Comparison of ENCODE assay signal across 8 cellular contexts in genomic region chr17:75978938-75979704, GRCh38. TPM values are rescaled to one million over a fixed set of nuclear protein-coding genes. Genes with fewer than 3 reads are reported as not detected.
A peak's percentile ranks its signal among the peaks of the same experiment; 100 is the strongest.
DNase-seq lines count a peak whose midpoint lies in the region; ATAC-seq and TF ChIP-seq lines count a peak whose summit lies in the region.

ACOX1 (minus strand) TSS chr17:75979166; CDS start chr17:75979073, 93 bp downstream.
A gene with protein sequence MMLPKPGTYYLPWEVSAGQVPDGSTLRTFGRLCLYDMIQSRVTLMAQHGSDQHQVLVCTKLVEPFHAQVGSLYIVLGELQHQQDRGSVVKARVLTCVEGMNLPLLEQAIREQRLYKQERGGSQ (plus strand): TSS chr17:75979240. CDS start chr17:75986193, 6,953 bp downstream.

- H3K4me3 ChIP-seq in GM12864 (ENCODE audit: low read depth, low read length) (peak within 1 kb of the TSS; percentile 93), SU-DHL-6 (ENCODE audit: insufficient read depth, low read length, poor library complexity, severe bottlenecking) (peak within 1 kb of the TSS; percentile 100), ovary (peak within 1 kb of the TSS; percentile 74), thyroid gland (replicated peaks in 1 of 3) (peak within 1 kb of the TSS; percentile 78 to 81 (median 80))

- peak within 1 kb of the TSS; percentile 98 for H3K4me3 Mint-ChIP-seq in activated naive CD8-positive, alpha-beta T cell treated with anti-CD3 and anti-CD28 coated beads, Interleukin-2, amount 10 ng/mL, durations not matched to agents 7 days and 5 days

- H3K4me1 Mint-ChIP-seq in activated naive CD8-positive, alpha-beta T cell treated with anti-CD3 and anti-CD28 coated beads, Interleukin-2, amount 10 ng/mL, durations not matched to agents 7 days and 5 days = peaks cover 33% of the 10 kb centered on the region

- ATAC-seq in HG02642 (IDR thresholded peaks at IDR 0.05; ENCODE audit: poor library complexity, unreplicated experiment) = peak; percentile 94
- ATAC-seq in activated naive CD8-positive, alpha-beta T cell treated with anti-CD3 and anti-CD28 coated beads, Interleukin-2, amount 10 ng/mL, durations not matched to agents 7 days and 5 days (ENCODE audit: low read depth) = peak; percentile 97

- no peaks in the 10 kb centered on the region for H3K27me3 Mint-ChIP-seq in activated naive CD8-positive, alpha-beta T cell treated with anti-CD3 and anti-CD28 coated beads, Interleukin-2, amount 10 ng/mL, durations not matched to agents 7 days and 5 days

- H3F3A ChIP-seq in SU-DHL-6 (ENCODE audit: insufficient read depth) = 0 out of 2 replicates have a peak, but pooled peaks cover 12% of the 10 kb centered on the region

- H3K4me2 ChIP-seq in SU-DHL-6 (ENCODE audit: low read depth, low read length, poor library complexity, severe bottlenecking) = peak within 1 kb of the TSS; percentile 78

- no peaks in the 10 kb centered on the region for H3K9me2 ChIP-seq in SU-DHL-6 (replicated peaks; ENCODE audit: insufficient read depth, low read length)

- no peaks in the 10 kb centered on the region; the same call in 1 of the 2 replicates for H3K79me2 ChIP-seq in SU-DHL-6 (ENCODE audit: insufficient read depth, low read length)

- TF ChIP-seq CTCF in GM12864 (IDR thresholded peaks at IDR 0.05; ENCODE audit: low read depth, low read length, missing control alignments) (peak; percentile 5), SU-DHL-6 (IDR thresholded peaks at IDR 0.05; ENCODE audit: insufficient read depth, low read length, poor library complexity, severe bottlenecking) (no peak), ovary (IDR thresholded peaks at IDR 0.05) (peak; percentile 26 to 69 (median 63)), thyroid gland (IDR thresholded peaks at IDR 0.05) (peak in 4 of 6 experiments; percentile 36 to 43 (median 41))

- POLR2A ChIA-PET in activated naive CD8-positive, alpha-beta T cell treated with anti-CD3 and anti-CD28 coated beads, Interleukin-2, amount 10 ng/mL, durations not matched to agents 7 days and 5 days (lab: Charles Lee) = interaction anchor here (0.6 to 1.7 kb wide), 12 partner anchors 14 to 291 kb away, joined by 3 to 7 read pairs (median 3); partner anchors contain the start of genes FBF1, TRIM65 and WBP2

- WGBS in ovary, 3 donors = 0 to 1% (median 0%) methylated on average over 66 to 72 of the region's 72 CpGs
- WGBS in thyroid gland, 2 donors = 1% methylated on average over 23 to 40 of the region's 72 CpGs

- H3K27me3 ChIP-seq in SU-DHL-6 (ENCODE audit: low read length) (no peaks in the 10 kb centered on the region), ovary (no peaks in the 10 kb centered on the region), thyroid gland (no peaks in the 10 kb centered on the region)

- no peak for TF ChIP-seq EP300 in ovary (IDR thresholded peaks at IDR 0.05)

- H3K9me3 Mint-ChIP-seq in activated naive CD8-positive, alpha-beta T cell treated with anti-CD3 and anti-CD28 coated beads, Interleukin-2, amount 10 ng/mL, durations not matched to agents 7 days and 5 days = no peaks in the 10 kb centered on the region

- no peaks in the 10 kb centered on the region for H4K20me1 ChIP-seq in SU-DHL-6 (ENCODE audit: low read depth, low read length)

- H2AFZ ChIP-seq in SU-DHL-6 (ENCODE audit: low read depth, low read length, severe bottlenecking) = peak within 1 kb of the TSS; percentile 92

- DNase-seq in GM12864 (ENCODE audit: low read depth) (peak; percentile 91), NCI-H128 (lab: John Stamatoyannopoulos, UW; ENCODE audit: unreplicated experiment) (peak; percentile 75), head of caudate nucleus (peak; percentile 95 to 100 (median 98)), ovary (peak; percentile 97 to 98 (median 98)), thyroid gland (peak; percentile 99)
- DNase-seq in activated naive CD8-positive, alpha-beta T cell treated with anti-CD3 and anti-CD28 coated beads, Interleukin-2, amount 10 ng/mL, durations not matched to agents 7 days and 5 days = peak; percentile 93

- peaks cover 11% of the 10 kb centered on the region for H3K36me3 Mint-ChIP-seq in activated naive CD8-positive, alpha-beta T cell treated with anti-CD3 and anti-CD28 coated beads, Interleukin-2, amount 10 ng/mL, durations not matched to agents 7 days and 5 days

- H3K9me3 ChIP-seq in SU-DHL-6 (ENCODE audit: insufficient read depth, low read length) (no peaks in the 10 kb centered on the region), ovary (no peaks in the 10 kb centered on the region), thyroid gland (no peaks in the 10 kb centered on the region)

- H3K27ac ChIP-seq in SU-DHL-6 (ENCODE audit: low read depth, low read length) = peak within 1 kb of the TSS; percentile 81
- H3K27ac ChIP-seq in ovary = peak within 1 kb of the TSS; percentile 93 to 98
- peak within 1 kb of the TSS; percentile 93 to 99 (median 99) for H3K27ac ChIP-seq in thyroid gland

- H3K9ac ChIP-seq in SU-DHL-6 (ENCODE audit: low read length) = peak within 1 kb of the TSS; percentile 97

- H3K4me1 ChIP-seq in ovary (ENCODE audit: insufficient read depth) = peaks cover 1% of the 10 kb centered on the region
- peaks cover 26 to 32% of the 10 kb centered on the region in 2 donors for H3K4me1 ChIP-seq in thyroid gland

- intact Hi-C loops in head of caudate nucleus (cut with DNase I) (loop anchor here (5.0 kb wide), 1 partner anchor 37 kb away; the partner anchor contains the start of gene FBF1), ovary (cut with DNase I) (loop anchor here in 2 of 4 donors (2.0 to 5.0 kb wide), 2 partner anchors 37 to 74 kb away; partner anchors contain the start of genes FBF1 (in 1 of the 2) and MRPL38 (in 1 of the 2)), thyroid gland (cut with DNase I) (no loop called here)

- TF ChIP-seq POLR2A in ovary (IDR thresholded peaks at IDR 0.05) (peak; percentile 90), thyroid gland (IDR thresholded peaks at IDR 0.05) (peak; percentile 57 to 92)

- H3K27ac Mint-ChIP-seq in activated naive CD8-positive, alpha-beta T cell treated with anti-CD3 and anti-CD28 coated beads, Interleukin-2, amount 10 ng/mL, durations not matched to agents 7 days and 5 days = peak within 1 kb of the TSS; percentile 98

- H3K36me3 ChIP-seq in SU-DHL-6 (ENCODE audit: low read length) (no peaks in the 10 kb centered on the region), ovary (no peaks in the 10 kb centered on the region), thyroid gland (no peaks in the 10 kb centered on the region)

RNA-seq across cellular contexts. Expression of gene ACOX1, which starts in this region (rescaled TPM):
- total RNA-seq in activated naive CD8-positive, alpha-beta T cell treated with anti-CD3 and anti-CD28 coated beads, Interleukin-2, amount 10 ng/mL, durations not matched to agents 7 days and 5 days = 10 to 100 TPM; 28.3 to 30.2 TPM
- total RNA-seq in ovary (10 to 100 TPM; 20.1 to 53.0 (median 41.1) TPM), thyroid gland (100 to 1,000 TPM in 1 of 4 donors, 10 to 100 TPM in 3; 59.6 to 102 (median 75.5) TPM)
- polyA plus RNA-seq in ovary = 10 to 100 TPM; 10.6 to 24.6 TPM

RNA-seq across cellular contexts. Expression of the second gene that starts in this region (rescaled TPM):
- total RNA-seq in activated naive CD8-positive, alpha-beta T cell treated with anti-CD3 and anti-CD28 coated beads, Interleukin-2, amount 10 ng/mL, durations not matched to agents 7 days and 5 days = 10 to 100 TPM; 15.9 to 17.1 TPM
- total RNA-seq in ovary (10 to 100 TPM in 5 of 7 donors, 1 to 10 TPM in 2; 7.4 to 16.3 (median 10.5) TPM), thyroid gland (10 to 100 TPM in 3 of 4 donors, 1 to 10 TPM in 1; 9.5 to 24.2 (median 15.3) TPM)
- 10 to 100 TPM in 1 of 2 donors, 1 to 10 TPM in 1; 6.1 to 18.1 TPM for polyA plus RNA-seq in ovary

Comparison
In these comparisons a context has a peak if more than half of its experiments do, and no peak if none do; other contexts are left out.
1. Peak in every context shown above with its lines: DNase-seq, ATAC-seq, H3K4me3 ChIP-seq and H3K27ac ChIP-seq.